22 cellular contexts compared by ENCODE assay signal in the genomic region with DNA sequence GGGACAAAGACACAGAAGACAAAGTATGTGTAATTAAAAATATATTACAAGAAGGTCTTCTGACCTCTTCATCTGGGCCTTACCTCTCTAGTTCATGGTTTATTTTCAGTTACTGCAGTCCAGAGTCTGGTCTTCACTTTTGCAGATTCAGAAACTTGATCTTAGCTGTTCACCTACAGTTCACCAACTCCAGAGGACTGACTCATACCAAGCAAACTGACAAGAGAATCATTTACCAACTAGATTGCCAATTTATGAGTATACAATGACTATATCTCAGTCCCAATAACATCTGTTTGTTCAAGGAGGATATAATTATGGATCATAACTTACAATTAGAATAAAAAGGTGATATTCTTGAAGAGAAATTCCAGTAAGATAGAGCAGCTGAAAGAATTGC. TPM values are rescaled to one million over a fixed set of nuclear protein-coding genes. Genes with fewer than 3 reads are reported as not detected.
DNase-seq lines count a peak whose midpoint lies in the region; ATAC-seq, FAIRE-seq and TF ChIP-seq lines count a peak whose summit lies in the region.
"Had no signal": no experiment of that assay in that cellular context is flagged by ENCODE, and none has a peak within 500 bp of the region (broad histone marks: within the 10 kb centered on the region; RNA-seq: fewer than 3 reads in every experiment).

No MANE protein-coding gene starts in this region.

- DNase-seq in GM12892 (ENCODE audit: insufficient read length) (no peak), HT1080 (ENCODE audit: low read depth) (peak; percentile 22), tibial nerve (ENCODE audit: low spot score in 2 of 2) (no peak), NCI-H2029 (lab: John Stamatoyannopoulos, UW) (no peak), uterus (no peak)
- DNase-seq in activated T-cell treated with anti-CD3 and anti-CD28 coated beads, Interleukin-2, amount 50 U/mL, for 72 hours: no peak
- DNase-seq: activated CD8-positive, alpha-beta memory T cell treated with anti-CD3 and anti-CD28 coated beads, Interleukin-2, amount 50 U/mL, for 48 hours; activated naive CD4-positive, alpha-beta T cell treated with anti-CD3 and anti-CD28 coated beads for 36 hours; BE2C; foreskin melanocyte; GDM1; left cardiac atrium; NCI-H1092 treated with DMSO at 0.1 percent for 48 hours; psoas muscle had no signal

- TF ChIP-seq CTCF in tibial nerve (IDR thresholded peaks at IDR 0.05): no peak
- no peak for TF ChIP-seq CTCF in uterus (IDR thresholded peaks at IDR 0.05)

- H3K27ac Mint-ChIP-seq in activated T-cell treated with anti-CD3 and anti-CD28 coated beads, Interleukin-2, amount 50 U/mL, for 72 hours: no peak overlapping the region
- H3K27ac Mint-ChIP-seq: activated naive CD4-positive, alpha-beta T cell treated with anti-CD3 and anti-CD28 coated beads for 36 hours; mesothelial cell of epicardium had no signal

- FAIRE-seq in GM12892 (lab: Jason Lieb, UNC): peak; percentile 9
- FAIRE-seq: astrocyte, GM12878 had no signal

- H3K9me3 Mint-ChIP-seq in activated T-cell treated with anti-CD3 and anti-CD28 coated beads, Interleukin-2, amount 50 U/mL, for 72 hours: peaks cover 3 to 5% of the 10 kb centered on the region in 2 donors

- peaks cover 0 to 11% (median 0%) of the 10 kb centered on the region in 3 donors for H3K36me3 ChIP-seq in tibial nerve
- no peaks in the 10 kb centered on the region for H3K36me3 ChIP-seq in uterus
- H3K36me3 ChIP-seq: BE2C, thoracic aorta had no signal

- TF ChIP-seq EP300 in tibial nerve (IDR thresholded peaks at IDR 0.05): no peak

- H3K4me3 ChIP-seq in tibial nerve: no peak overlapping the region
- no peak overlapping the region for H3K4me3 ChIP-seq in uterus
- H3K4me3 ChIP-seq: GM12878, psoas muscle, thoracic aorta had no signal

- peaks cover 0 to 17% (median 2%) of the 10 kb centered on the region in 4 donors for H3K4me1 ChIP-seq in tibial nerve
- H3K4me1 ChIP-seq in uterus: no peaks in the 10 kb centered on the region
- H3K4me1 ChIP-seq: BE2C had no signal

- H3K27ac ChIP-seq in tibial nerve (no peak overlapping the region), uterus (no peak overlapping the region)
- H3K27ac ChIP-seq: 22Rv1, psoas muscle, thoracic aorta had no signal

- H3K4me1 Mint-ChIP-seq in activated T-cell treated with anti-CD3 and anti-CD28 coated beads, Interleukin-2, amount 50 U/mL, for 72 hours (ENCODE audit: low read depth): no peaks in the 10 kb centered on the region

- no peak overlapping the region for H3K4me3 Mint-ChIP-seq in activated T-cell treated with anti-CD3 and anti-CD28 coated beads, Interleukin-2, amount 50 U/mL, for 72 hours
- H3K4me3 Mint-ChIP-seq: activated naive CD4-positive, alpha-beta T cell treated with anti-CD3 and anti-CD28 coated beads for 36 hours; mesothelial cell of epicardium had no signal

- H3K9me3 ChIP-seq in tibial nerve (peaks cover 0 to 24% (median 2%) of the 10 kb centered on the region in 4 donors), uterus (no peaks in the 10 kb centered on the region)
- H3K9me3 ChIP-seq: BE2C, psoas muscle, thoracic aorta had no signal

- TF ChIP-seq POLR2A in GM12892 (IDR thresholded peaks at IDR 0.05; ENCODE audit: low read depth, low read length) (no peak), tibial nerve (IDR thresholded peaks at IDR 0.05) (no peak), uterus (IDR thresholded peaks at IDR 0.05) (no peak)

- H3K27me3 Mint-ChIP-seq in activated T-cell treated with anti-CD3 and anti-CD28 coated beads, Interleukin-2, amount 50 U/mL, for 72 hours (ENCODE audit: low read depth): peaks cover 1% of the 10 kb centered on the region

- ATAC-seq in GM19463 (IDR thresholded peaks at IDR 0.05; ENCODE audit: unreplicated experiment) (peak; percentile 85), HG02973 (IDR thresholded peaks at IDR 0.05; ENCODE audit: unreplicated experiment) (peak; percentile 85)
- ATAC-seq in activated T-cell treated with anti-CD3 and anti-CD28 coated beads, Interleukin-2, amount 50 U/mL, for 72 hours (replicated peaks in 1 of 2): no peak
- ATAC-seq: GM12878, left cardiac atrium, Panc1, psoas muscle had no signal

- intact Hi-C loops in uterus (cut with DNase I; ENCODE audit: low total_unique reads): no loop called here

- H3K27me3 ChIP-seq in tibial nerve (no peaks in the 10 kb centered on the region), uterus (no peaks in the 10 kb centered on the region)
- H3K27me3 ChIP-seq: BE2C had no signal

- peaks cover 2 to 3% of the 10 kb centered on the region in 2 donors for H3K36me3 Mint-ChIP-seq in activated T-cell treated with anti-CD3 and anti-CD28 coated beads, Interleukin-2, amount 50 U/mL, for 72 hours (ENCODE audit: insufficient read depth in 2 of 2)

RNA-seq across cellular contexts. Expression of a gene that starts 9.0 kb away (rescaled TPM):
- polyA plus RNA-seq in GM12892 (2012; ENCODE audit: missing spikeins): 2.8 TPM
- total RNA-seq in HT1080 (2014; rRNA removed; shearing (Covaris generic)): 5.1 and 5.6 TPM in 2 replicates
- polyA plus RNA-seq in HT1080 (2015; cell fraction: cytosol; rRNA removed): 3.7 and 4.7 TPM in 2 replicates
- polyA plus RNA-seq in HT1080 (2015; cell fraction: nucleus; rRNA removed): 5.0 TPM in 2 replicates
- 1 to 10 TPM; 1.7 to 2.4 TPM for total RNA-seq in activated T-cell treated with anti-CD3 and anti-CD28 coated beads, Interleukin-2, amount 50 U/mL, for 72 hours
- total RNA-seq in tibial nerve (1 to 10 TPM; 6.7 to 8.4 (median 7.9) TPM), uterus (10 to 100 TPM in 2 of 4 donors, 1 to 10 TPM in 2; 4.9 to 30.7 (median 13.8) TPM)

Comparison
In these comparisons a context has a peak if more than half of its experiments do, and no peak if none do; other contexts are left out.
1. ATAC-seq: peak in GM19463 (single experiment) and HG02973 (single experiment); none in activated T-cell treated with anti-CD3 and anti-CD28 coated beads, Interleukin-2, amount 50 U/mL, for 72 hours (0 of 2).